Comparison of ENCODE assay signal across 10 cellular contexts in genomic region chr6:83852528-83853177, GRCh38. TPM values are rescaled to one million over a fixed set of nuclear protein-coding genes. Genes with fewer than 3 reads are reported as not detected.
A peak's percentile ranks its signal among the peaks of the same experiment; 100 is the strongest.
DNase-seq lines count a peak whose midpoint lies in the region; ATAC-seq and TF ChIP-seq lines count a peak whose summit lies in the region.
"Had no signal": no experiment of that assay in that cellular context is flagged by ENCODE, and none has a peak within 500 bp of the region (broad histone marks: within the 10 kb centered on the region; RNA-seq: fewer than 3 reads in every experiment).

No MANE protein-coding gene starts in this region.

- TF ChIP-seq POLR2A in sigmoid colon (IDR thresholded peaks at IDR 0.05): no peak

- H3K9me3 ChIP-seq in WERI-Rb-1 (ENCODE audit: severe bottlenecking) (no peaks in the 10 kb centered on the region), sigmoid colon (no peaks in the 10 kb centered on the region)

- H3K4me3 ChIP-seq in GM12864 (ENCODE audit: low read depth, low read length) (peak overlapping the region; percentile 13; the same call in 1 of the 2 replicates), WERI-Rb-1 (ENCODE audit: low read depth, low read length) (peak overlapping the region; percentile 70), fibroblast of the aortic adventitia (ENCODE audit: low read depth, low read length) (peak overlapping the region; percentile 54), sigmoid colon (peak overlapping the region; percentile 34 to 64 (median 54))

- CTCF ChIA-PET in GM10248 (lab: Yijun Ruan, JAX): interaction anchor here (0.7 kb wide), 1 partner anchor 14 kb away, joined by 3 read pairs; no protein-coding TSS in a partner anchor

- 12 to 15% methylated on average over 16 of the region's 16 CpGs for WGBS in sigmoid colon, 2 donors

- POLR2A ChIA-PET in GM10248 (lab: Yijun Ruan, JAX): no interaction called here

- no peak for TF ChIP-seq EP300 in sigmoid colon (IDR thresholded peaks at IDR 0.05)

- TF ChIP-seq CTCF in GM12864 (IDR thresholded peaks at IDR 0.05; ENCODE audit: low read depth, low read length, missing control alignments) (no peak), WERI-Rb-1 (IDR thresholded peaks at IDR 0.05; ENCODE audit: low read depth, low read length) (no peak), fibroblast of the aortic adventitia (IDR thresholded peaks at IDR 0.05; ENCODE audit: insufficient read depth, low read length) (no peak), sigmoid colon (IDR thresholded peaks at IDR 0.05) (no peak), GM10248 (IDR thresholded peaks at IDR 0.05; ENCODE audit: control extremely low read depth, extremely low read depth, low read depth, missing control alignments) (no peak)

- H3K27me3 ChIP-seq in WERI-Rb-1 (ENCODE audit: insufficient read depth, low read depth, severe bottlenecking): no peaks in the 10 kb centered on the region
- H3K27me3 ChIP-seq in sigmoid colon: peaks cover 0 to 10% (median 0%) of the 10 kb centered on the region in 3 donors

- intact Hi-C loops in sigmoid colon (cut with DNase I): no loop called here

- DNase-seq in GM12864 (ENCODE audit: low read depth) (no peak), WERI-Rb-1 (no peak), fibroblast of the aortic adventitia (ENCODE audit: low read depth) (no peak), sigmoid colon (no peak), NCI-H128 (lab: John Stamatoyannopoulos, UW; ENCODE audit: unreplicated experiment) (no peak), GM10248 (ENCODE audit: extremely low spot score) (no peak)

- peaks cover 0 to 21% (median 11%) of the 10 kb centered on the region in 4 donors for H3K4me1 ChIP-seq in sigmoid colon

- ATAC-seq in GM19023 (IDR thresholded peaks at IDR 0.05; ENCODE audit: unreplicated experiment) (no peak), HG03139 (IDR thresholded peaks at IDR 0.05; ENCODE audit: unreplicated experiment) (no peak)

- H3K27ac ChIP-seq in WERI-Rb-1 (peak overlapping the region; percentile 86), sigmoid colon (peak overlapping the region in 2 of 4 donors; percentile 26 to 37)

- no peaks in the 10 kb centered on the region for H3K36me3 ChIP-seq in WERI-Rb-1
- H3K36me3 ChIP-seq in sigmoid colon: no peaks in the 10 kb centered on the region

RNA-seq across cellular contexts. Expression of gene RIPPLY2, which starts 0.5 kb away (rescaled TPM):
- not detected in 2 replicates for total RNA-seq in fibroblast of the aortic adventitia (ENCODE audit: low replicate concordance)
- total RNA-seq in sigmoid colon: not detected
- under 1 TPM in 1 of 3 donors, not detected in 2; 0.41 TPM for polyA plus RNA-seq in sigmoid colon
- total RNA-seq: HT1080; T-helper 2 cell treated with Interferon-gamma antibody and Interleukin-4, amounts not matched to agents 100 ng/mL and 5 ng/mL, for 36 hours had no signal

RNA-seq across cellular contexts. Expression of gene CYB5R4, which starts 6.8 kb away (rescaled TPM):
- 2.8 and 7.2 TPM in 2 replicates for total RNA-seq in fibroblast of the aortic adventitia (ENCODE audit: low replicate concordance)
- total RNA-seq in sigmoid colon: 10 to 100 TPM in 3 of 4 donors, 1 to 10 TPM in 1; 9.7 to 14.3 (median 10.9) TPM
- 10 to 100 TPM; 18.2 to 35.6 (median 33.6) TPM for polyA plus RNA-seq in sigmoid colon

Comparison
In these comparisons a context has a peak if more than half of its experiments do, and no peak if none do; other contexts are left out.
1. H3K4me3 ChIP-seq: peak in every context shown above with its lines; median percentile 70 in WERI-Rb-1; 54 in fibroblast of the aortic adventitia; 54 in sigmoid colon; 13 in GM12864.